ENCODE assay signal across 1 cellular context in genomic region chr1:206457408-206457807, GRCh38.
TF ChIP-seq lines count a peak whose summit lies in the region.

No MANE protein-coding gene starts in this region.

TF ChIP-seq in SK-N-SH treated with all-trans-retinoic acid at 6 μM for 48 hours, 23 proteins besides CTCF, POLR2A, EP300 and RAD21 (continued from another document):
- no peak for TF ChIP-seq CSRNP3 (CRISPR knock-in tag; IDR thresholded peaks at IDR 0.05)
- no peak for TF ChIP-seq PPARA (CRISPR knock-in tag; IDR thresholded peaks at IDR 0.05; ENCODE audit: borderline replicate concordance)
- TF ChIP-seq BACH2 (CRISPR knock-in tag; IDR thresholded peaks at IDR 0.05; ENCODE audit: borderline replicate concordance): no peak
- TF ChIP-seq ZNF8 (CRISPR knock-in tag; IDR thresholded peaks at IDR 0.05): no peak
